Comparison of ENCODE assay signal across 1 cellular context in the genomic region with DNA sequence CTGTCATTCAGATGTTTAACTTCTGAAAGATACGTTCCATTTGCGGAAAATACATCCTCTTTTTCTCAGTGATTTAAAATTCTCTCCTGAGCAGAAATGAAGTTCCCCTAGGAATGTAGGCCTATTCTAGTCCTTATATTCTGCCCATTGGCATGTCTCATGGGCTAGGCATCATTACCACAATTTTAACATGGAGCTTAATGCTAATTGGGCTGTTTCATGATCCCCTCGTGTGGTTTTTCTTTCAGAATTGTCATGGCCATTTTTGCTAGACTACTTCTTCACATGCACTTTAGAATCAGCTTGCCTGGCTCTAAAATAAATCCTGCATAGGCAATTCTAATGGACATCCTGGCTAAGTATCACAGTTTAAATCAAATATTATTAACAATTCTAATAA.
TF ChIP-seq lines count a peak whose summit lies in the region.

No MANE protein-coding gene starts in this region.

TF ChIP-seq in WTC11, 78 proteins besides CTCF, POLR2A, EP300 and RAD21:
- TF ChIP-seq CBFB (CRISPR knock-in tag; IDR thresholded peaks at IDR 0.05; ENCODE audit: low read depth) = no peak
- TF ChIP-seq, protein P1, sequence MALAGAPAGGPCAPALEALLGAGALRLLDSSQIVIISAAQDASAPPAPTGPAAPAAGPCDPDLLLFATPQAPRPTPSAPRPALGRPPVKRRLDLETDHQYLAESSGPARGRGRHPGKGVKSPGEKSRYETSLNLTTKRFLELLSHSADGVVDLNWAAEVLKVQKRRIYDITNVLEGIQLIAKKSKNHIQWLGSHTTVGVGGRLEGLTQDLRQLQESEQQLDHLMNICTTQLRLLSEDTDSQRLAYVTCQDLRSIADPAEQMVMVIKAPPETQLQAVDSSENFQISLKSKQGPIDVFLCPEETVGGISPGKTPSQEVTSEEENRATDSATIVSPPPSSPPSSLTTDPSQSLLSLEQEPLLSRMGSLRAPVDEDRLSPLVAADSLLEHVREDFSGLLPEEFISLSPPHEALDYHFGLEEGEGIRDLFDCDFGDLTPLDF (CRISPR knock-in tag; IDR thresholded peaks at IDR 0.05) = no peak
